Comparison of ENCODE assay signal across 22 cellular contexts in the genomic region with DNA sequence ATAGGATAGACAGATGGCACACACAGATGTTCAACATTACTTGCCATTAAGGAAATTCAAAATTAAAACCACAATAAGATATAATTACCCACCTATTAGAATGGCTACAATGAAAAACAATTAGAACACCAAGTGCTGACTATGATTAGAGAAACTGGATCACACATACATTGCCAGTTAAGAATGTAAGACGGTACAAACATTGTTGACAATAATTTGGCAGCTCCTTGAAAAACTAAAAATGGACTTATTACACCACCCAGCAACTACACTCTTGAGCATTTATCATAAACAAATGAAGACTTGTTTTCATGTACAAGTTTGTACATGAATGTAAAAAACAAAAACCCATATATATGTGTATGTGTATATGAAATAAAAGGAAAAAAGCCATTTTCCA.
"Had no signal": no experiment of that assay in that cellular context is flagged by ENCODE, and none has a peak within 500 bp of the region (broad histone marks: within the 10 kb centered on the region; RNA-seq: fewer than 3 reads in every experiment).

No MANE protein-coding gene starts in this region.

- ATAC-seq: effector memory CD8-positive, alpha-beta T cell; gastroesophageal sphincter; left lung; psoas muscle; stimulated activated naive B cell treated with anti-CD40 and anti-IgM and Interleukin-4, amounts not matched to agents 10 μg/mL and 1 μg/mL and 100 μg/mL, for 72 hours; stimulated activated naive CD8-positive, alpha-beta T cell treated with anti-CD3 and anti-CD28 coated beads, Interleukin-15, amount 100 ng/mL, for 72 hours had no signal

- FAIRE-seq: colon had no signal

- DNase-seq: effector memory CD8-positive, alpha-beta T cell; esophagus squamous epithelium; foreskin fibroblast; glutamatergic neuron; islet precursor cell; left lung; mesendoderm; naive B cell; psoas muscle; retina; sigmoid colon; stimulated activated CD4-positive, alpha-beta T cell treated with anti-CD3 and anti-CD28 coated beads, Interleukin-2, amount 100 ng/mL, for 24 hours; stimulated activated CD4-positive, alpha-beta T cell treated with anti-CD3 and anti-CD28 coated beads, Interleukin-4, amount 100 ng/mL, for 4 hours; stimulated activated naive B cell treated with anti-CD40 and anti-IgM and Interleukin-4, amounts not matched to agents 10 μg/mL and 1 μg/mL and 100 μg/mL, for 72 hours; stimulated activated naive CD8-positive, alpha-beta T cell treated with anti-CD3 and anti-CD28 coated beads, Interleukin-15, amount 100 ng/mL, for 72 hours; substantia nigra; transverse colon had no signal

- H3K27ac ChIP-seq: esophagus squamous epithelium, gastroesophageal sphincter, left lung, neutrophil, psoas muscle, sigmoid colon, skin epidermis, thoracic aorta, transverse colon had no signal

- H3K27me3 ChIP-seq: esophagus squamous epithelium, gastroesophageal sphincter, left lung, neutrophil, sigmoid colon, transverse colon had no signal

- H3K4me3 ChIP-seq: esophagus squamous epithelium, gastroesophageal sphincter, left lung, psoas muscle, sigmoid colon, skin epidermis, thoracic aorta, transverse colon had no signal

- H3K4me1 ChIP-seq: esophagus squamous epithelium, gastroesophageal sphincter, left lung, psoas muscle, sigmoid colon, transverse colon had no signal
